ENCODE assay signal across 9 cellular contexts in the genomic region with DNA sequence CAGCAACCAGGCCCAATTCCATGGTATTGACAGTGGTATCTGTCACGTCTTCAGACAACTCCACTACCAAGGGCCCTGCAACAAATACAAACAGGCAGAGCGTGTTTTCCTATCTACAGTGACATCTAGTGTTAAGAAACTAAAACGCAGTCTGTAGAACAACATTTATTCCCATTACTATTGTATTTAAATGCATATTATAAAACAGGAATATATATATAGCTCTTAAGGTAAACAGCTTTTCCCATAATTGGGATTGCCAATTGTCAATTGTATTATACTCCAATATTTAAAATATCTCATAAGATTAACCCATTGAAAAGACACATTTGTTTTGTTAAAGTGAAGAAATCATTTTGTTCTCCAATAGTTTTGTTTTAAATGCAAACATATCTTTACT.
DNase-seq lines count a peak whose midpoint lies in the region; ATAC-seq, FAIRE-seq and TF ChIP-seq lines count a peak whose summit lies in the region.
"Had no signal": no experiment of that assay in that cellular context is flagged by ENCODE, and none has a peak within 500 bp of the region (broad histone marks: within the 10 kb centered on the region; RNA-seq: fewer than 3 reads in every experiment).

No MANE protein-coding gene starts in this region.

- no peaks in the 10 kb centered on the region for H3K79me2 ChIP-seq in keratinocyte (ENCODE audit: control insufficient read depth, insufficient read depth, low read length)

- no peak overlapping the region for H2AFZ ChIP-seq in keratinocyte (ENCODE audit: control insufficient read depth, low read length)

- dilution Hi-C loops in keratinocyte (cut with MboI; ENCODE audit: extremely low pct_ligation_motif_present, low sequenced_read_pairs): no loop called here

- FAIRE-seq in keratinocyte (lab: Jason Lieb, UNC): peak; percentile 13

- H3K4me3 ChIP-seq in brain microvascular endothelial cell (ENCODE audit: low read depth, low read length) (no peak overlapping the region), keratinocyte (ENCODE audit: control insufficient read depth in 2 of 3, extremely low read depth in 1 of 3, insufficient read depth in 2 of 3, low read depth in 1 of 3, low read length in 3 of 3) (no peak overlapping the region), upper lobe of left lung (no peak overlapping the region)

- TF ChIP-seq EP300 in upper lobe of left lung (IDR thresholded peaks at IDR 0.05): no peak

- WGBS in upper lobe of left lung, 2 donors: 15% methylated on average over 3 of the region's 3 CpGs

- H3K9me3 ChIP-seq in keratinocyte (ENCODE audit: control insufficient read depth, low read depth, low read length) (no peaks in the 10 kb centered on the region), upper lobe of left lung (no peaks in the 10 kb centered on the region)

- peak; percentile 3 for DNase-seq in SKM-1 treated with dmso at 0.1 percent for 144 hours (lab: John Stamatoyannopoulos, UW; ENCODE audit: unreplicated experiment)
- DNase-seq in SKM-1 (lab: John Stamatoyannopoulos, UW; ENCODE audit: unreplicated experiment): no peak
- peak; percentile 33 to 75 for DNase-seq in NCI-H446 (lab: John Stamatoyannopoulos, UW)
- peak; percentile 19 for DNase-seq in brain microvascular endothelial cell
- no peak for DNase-seq in keratinocyte (ENCODE audit: low read depth, low spot score)
- DNase-seq in upper lobe of left lung: no peak
- DNase-seq in NCI-H187 treated with DMSO at 0.1 percent for 48 hours (lab: John Stamatoyannopoulos, UW): no peak
- DNase-seq: activated naive CD8-positive, alpha-beta T cell treated with anti-CD3 and anti-CD28 coated beads, Interleukin-2, amount 10 ng/mL, durations not matched to agents 7 days and 5 days had no signal

- in situ Hi-C loops in brain microvascular endothelial cell (cut with HindIII; ENCODE audit: low pct_ligation_motif_present, low sequenced_read_pairs): no loop called here

- no peaks in the 10 kb centered on the region for H3K27me3 ChIP-seq in brain microvascular endothelial cell (replicated peaks)
- no peaks in the 10 kb centered on the region for H3K27me3 ChIP-seq in keratinocyte (ENCODE audit: control insufficient read depth, extremely low read depth, insufficient read depth, low read length)
- H3K27me3 ChIP-seq in upper lobe of left lung: no peaks in the 10 kb centered on the region

- TF ChIP-seq CTCF in brain microvascular endothelial cell (IDR thresholded peaks at IDR 0.05; ENCODE audit: low read depth, low read length, missing control alignments): peak; percentile 55
- TF ChIP-seq CTCF in keratinocyte (optimal IDR thresholded peaks at IDR 0.05 in 1 of 3, IDR thresholded peaks at IDR 0.05 in 1 of 3, conservative IDR thresholded peaks at IDR 0.05 in 1 of 3; ENCODE audit: extremely low read depth in 1 of 3, insufficient read depth in 2 of 3, low read length in 3 of 3): peak; percentile 39 to 51 (median 48)
- peak in 5 of 6 experiments; percentile 30 to 66 (median 58) for TF ChIP-seq CTCF in upper lobe of left lung (IDR thresholded peaks at IDR 0.05)

- H3K27ac ChIP-seq in brain microvascular endothelial cell (no peak overlapping the region), keratinocyte (ENCODE audit: control insufficient read depth, insufficient read depth, low read length) (no peak overlapping the region), upper lobe of left lung (no peak overlapping the region)

- no peak for TF ChIP-seq POLR2A in upper lobe of left lung (IDR thresholded peaks at IDR 0.05)

- peaks cover 11% of the 10 kb centered on the region for H3K4me1 ChIP-seq in keratinocyte (ENCODE audit: control insufficient read depth, extremely low read depth, insufficient read depth, low read length)
- H3K4me1 ChIP-seq in upper lobe of left lung: peaks cover 5 to 10% (median 9%) of the 10 kb centered on the region in 4 donors

- no peaks in the 10 kb centered on the region for H3K9me1 ChIP-seq in keratinocyte (ENCODE audit: control insufficient read depth, extremely low read depth, insufficient read depth, low read length)

- ATAC-seq in HG03095 (IDR thresholded peaks at IDR 0.05; ENCODE audit: unreplicated experiment): peak; percentile 82
- peak; percentile 56 to 75 for ATAC-seq in upper lobe of left lung (ENCODE audit: low FRiP score in 2 of 2)

- H3K4me2 ChIP-seq in keratinocyte (ENCODE audit: control insufficient read depth, extremely low read depth, insufficient read depth, low read depth, low read length): no peak overlapping the region

- H4K20me1 ChIP-seq in keratinocyte (ENCODE audit: control insufficient read depth, extremely low read depth, insufficient read depth, low read length): no peaks in the 10 kb centered on the region

- H3K36me3 ChIP-seq in brain microvascular endothelial cell (replicated peaks) (no peaks in the 10 kb centered on the region), keratinocyte (ENCODE audit: control insufficient read depth in 2 of 2, extremely low read depth in 1 of 2, insufficient read depth in 2 of 2, low read length in 2 of 2) (peaks cover 0 to 5% of the 10 kb centered on the region in 2 experiments), upper lobe of left lung (no peaks in the 10 kb centered on the region)

- H3K9ac ChIP-seq in keratinocyte (ENCODE audit: control insufficient read depth, extremely low read depth, insufficient read depth, low read length): no peak overlapping the region

Comparison
In these comparisons a context has a peak if more than half of its experiments do, and no peak if none do; other contexts are left out.
1. DNase-seq: peak in SKM-1 treated with dmso at 0.1 percent for 144 hours (single experiment), NCI-H446 (2 of 2) and brain microvascular endothelial cell (single experiment); none in SKM-1 (single experiment), keratinocyte (single experiment), upper lobe of left lung (0 of 2) and NCI-H187 treated with DMSO at 0.1 percent for 48 hours (single experiment).
2. Peak in every context shown above with its lines, with median percentiles within 50 percentile points of each other: CTCF ChIP-seq.